Comparison of ENCODE assay signal across 31 cellular contexts in genomic region chr2:70679244-70679643, GRCh38.
DNase-seq lines count a peak whose midpoint lies in the region; ATAC-seq and TF ChIP-seq lines count a peak whose summit lies in the region.
"Had no signal": no experiment of that assay in that cellular context is flagged by ENCODE, and none has a peak within 500 bp of the region (broad histone marks: within the 10 kb centered on the region; RNA-seq: fewer than 3 reads in every experiment).

No MANE protein-coding gene starts in this region.

- no peak overlapping the region for H3K27ac ChIP-seq in upper lobe of right lung
- H3K27ac ChIP-seq: 22Rv1, colonic mucosa, heart left ventricle, PC-9, right lobe of liver, tibial artery had no signal

- peak; percentile 7 for DNase-seq in activated CD8-positive, alpha-beta memory T cell treated with anti-CD3 and anti-CD28 coated beads, Interleukin-2, amount 10 ng/mL, durations not matched to agents 7 days and 5 days
- DNase-seq in activated CD8-positive, alpha-beta memory T cell treated with anti-CD3 and anti-CD28 coated beads for 24 hours = no peak
- DNase-seq in astrocyte of the hippocampus (ENCODE audit: low read depth, low spot score) (peak; percentile 59), left lobe of liver (ENCODE audit: low spot score) (peak; percentile 18), upper lobe of right lung (no peak), NCI-H2227 treated with DMSO at 0.1 percent for 48 hours (lab: John Stamatoyannopoulos, UW) (no peak), HT-29 (ENCODE audit: low spot score) (no peak)
- DNase-seq: activated CD4-positive, alpha-beta T cell treated with anti-CD3 and anti-CD28 coated beads for 36 hours; activated CD8-positive, alpha-beta T cell treated with anti-CD3 and anti-CD28 coated beads, Interleukin-2, amount 10 ng/mL, durations not matched to agents 7 days and 5 days; activated naive CD4-positive, alpha-beta T cell treated with anti-CD3 and anti-CD28 coated beads, Interleukin-2, amount 50 U/mL, for 16 hours; activated T-cell treated with anti-CD3 and anti-CD28 coated beads for 4 hours; Caco-2; colonic mucosa; DMS53; effector memory CD4-positive, alpha-beta T cell; foreskin fibroblast; heart left ventricle; mesendoderm; NCI-H146; NCI-H2107; PC-9; right lobe of liver; stimulated activated CD4-positive, alpha-beta T cell treated with anti-CD3 and anti-CD28 coated beads, Interleukin-15, amount 100 ng/mL, for 24 hours; stimulated activated CD4-positive, alpha-beta T cell treated with anti-CD3 and anti-CD28 coated beads, Interleukin-4, amount 100 ng/mL, for 4 hours; tibial artery had no signal

- no peak for ATAC-seq in activated CD8-positive, alpha-beta memory T cell treated with anti-CD3 and anti-CD28 coated beads, Interleukin-2, amount 10 ng/mL, durations not matched to agents 7 days and 5 days
- ATAC-seq in left lobe of liver (no peak), upper lobe of right lung (peak; percentile 47), GM21381 (IDR thresholded peaks at IDR 0.05; ENCODE audit: unreplicated experiment) (no peak)
- ATAC-seq: activated CD4-positive, alpha-beta T cell treated with anti-CD3 and anti-CD28 coated beads for 36 hours; activated CD8-positive, alpha-beta T cell treated with anti-CD3 and anti-CD28 coated beads, Interleukin-2, amount 10 ng/mL, durations not matched to agents 7 days and 5 days; right lobe of liver had no signal

- CTCF ChIA-PET in activated CD8-positive, alpha-beta memory T cell treated with anti-CD3 and anti-CD28 coated beads, Interleukin-2, amount 10 ng/mL, durations not matched to agents 7 days and 5 days (lab: Charles Lee) = no interaction called here

- no peak overlapping the region for H3K27ac Mint-ChIP-seq in activated CD8-positive, alpha-beta memory T cell treated with anti-CD3 and anti-CD28 coated beads, Interleukin-2, amount 10 ng/mL, durations not matched to agents 7 days and 5 days
- H3K27ac Mint-ChIP-seq: activated CD4-positive, alpha-beta T cell treated with anti-CD3 and anti-CD28 coated beads for 36 hours; activated CD8-positive, alpha-beta T cell treated with anti-CD3 and anti-CD28 coated beads, Interleukin-2, amount 10 ng/mL, durations not matched to agents 7 days and 5 days; activated T-helper 2 cell treated with anti-CD3 and anti-CD28 coated beads, Interferon-gamma antibody, Interleukin-2, Interleukin-4, amounts not matched to agents 10 μg/mL and 5 μg/mL and 100 μg/mL, durations not matched to agents 14 hours and 24 hours and 36 hours; CD14-positive monocyte; IgD-negative memory B cell; T-helper 2 cell treated with Interferon-gamma antibody and Interleukin-4, amounts not matched to agents 5 μg/mL and 100 μg/mL, for 36 hours had no signal

- no peaks in the 10 kb centered on the region for H3K9me3 ChIP-seq in upper lobe of right lung
- H3K9me3 ChIP-seq: Caco-2, colonic mucosa, heart left ventricle, right lobe of liver, tibial artery had no signal

- intact Hi-C loops in upper lobe of right lung (cut with DNase I) = no loop called here

- H3K27me3 Mint-ChIP-seq in activated CD8-positive, alpha-beta memory T cell treated with anti-CD3 and anti-CD28 coated beads, Interleukin-2, amount 10 ng/mL, durations not matched to agents 7 days and 5 days = peaks cover 3% of the 10 kb centered on the region
- H3K27me3 Mint-ChIP-seq: activated CD4-positive, alpha-beta T cell treated with anti-CD3 and anti-CD28 coated beads for 36 hours; IgD-negative memory B cell had no signal

- H3K4me1 ChIP-seq in upper lobe of right lung = peaks cover 8% of the 10 kb centered on the region
- H3K4me1 ChIP-seq: Caco-2, colonic mucosa, right lobe of liver, tibial artery had no signal

- no peak for TF ChIP-seq CTCF in upper lobe of right lung (IDR thresholded peaks at IDR 0.05)

- H3K36me3 ChIP-seq in upper lobe of right lung = no peaks in the 10 kb centered on the region
- H3K36me3 ChIP-seq: colonic mucosa, right lobe of liver, tibial artery had no signal

- H3K36me3 Mint-ChIP-seq in activated CD8-positive, alpha-beta memory T cell treated with anti-CD3 and anti-CD28 coated beads, Interleukin-2, amount 10 ng/mL, durations not matched to agents 7 days and 5 days = no peaks in the 10 kb centered on the region
- H3K36me3 Mint-ChIP-seq: CD14-positive monocyte had no signal

- no peak overlapping the region for H3K4me3 Mint-ChIP-seq in activated CD8-positive, alpha-beta memory T cell treated with anti-CD3 and anti-CD28 coated beads, Interleukin-2, amount 10 ng/mL, durations not matched to agents 7 days and 5 days
- H3K4me3 Mint-ChIP-seq: activated CD4-positive, alpha-beta T cell treated with anti-CD3 and anti-CD28 coated beads for 36 hours; activated CD8-positive, alpha-beta T cell treated with anti-CD3 and anti-CD28 coated beads, Interleukin-2, amount 10 ng/mL, durations not matched to agents 7 days and 5 days; CD14-positive monocyte; IgD-negative memory B cell; T-helper 2 cell treated with Interferon-gamma antibody and Interleukin-4, amounts not matched to agents 5 μg/mL and 100 μg/mL, for 36 hours had no signal

- no peaks in the 10 kb centered on the region for H3K27me3 ChIP-seq in upper lobe of right lung
- H3K27me3 ChIP-seq: colonic mucosa, heart left ventricle, right lobe of liver had no signal

- H3K9me3 Mint-ChIP-seq in activated CD8-positive, alpha-beta memory T cell treated with anti-CD3 and anti-CD28 coated beads, Interleukin-2, amount 10 ng/mL, durations not matched to agents 7 days and 5 days (ENCODE audit: low read depth) = no peaks in the 10 kb centered on the region
- H3K9me3 Mint-ChIP-seq: activated T-helper 2 cell treated with anti-CD3 and anti-CD28 coated beads, Interferon-gamma antibody, Interleukin-2, Interleukin-4, amounts not matched to agents 10 μg/mL and 5 μg/mL and 100 μg/mL, durations not matched to agents 14 hours and 24 hours and 36 hours; CD14-positive monocyte; IgD-negative memory B cell; T-helper 2 cell treated with Interferon-gamma antibody and Interleukin-4, amounts not matched to agents 5 μg/mL and 100 μg/mL, for 36 hours had no signal

- no peak overlapping the region for H3K4me3 ChIP-seq in upper lobe of right lung
- H3K4me3 ChIP-seq: colonic mucosa, heart left ventricle, PC-9, right lobe of liver, tibial artery had no signal

- no peaks in the 10 kb centered on the region for H3K4me1 Mint-ChIP-seq in activated CD8-positive, alpha-beta memory T cell treated with anti-CD3 and anti-CD28 coated beads, Interleukin-2, amount 10 ng/mL, durations not matched to agents 7 days and 5 days

Comparison
In these comparisons a context has a peak if more than half of its experiments do, and no peak if none do; other contexts are left out.
1. DNase-seq: peak in activated CD8-positive, alpha-beta memory T cell treated with anti-CD3 and anti-CD28 coated beads, Interleukin-2, amount 10 ng/mL, durations not matched to agents 7 days and 5 days (single experiment), astrocyte of the hippocampus (single experiment) and left lobe of liver (single experiment); none in activated CD8-positive, alpha-beta memory T cell treated with anti-CD3 and anti-CD28 coated beads for 24 hours (single experiment), upper lobe of right lung (single experiment), NCI-H2227 treated with DMSO at 0.1 percent for 48 hours (single experiment) and HT-29 (single experiment).